ENCODE assay signal across 19 cellular contexts in genomic region chr17:32771396-32771795, GRCh38.
DNase-seq lines count a peak whose midpoint lies in the region; ATAC-seq and TF ChIP-seq lines count a peak whose summit lies in the region.
"Had no signal": no experiment of that assay in that cellular context is flagged by ENCODE, and none has a peak within 500 bp of the region (broad histone marks: within the 10 kb centered on the region; RNA-seq: fewer than 3 reads in every experiment).

No MANE protein-coding gene starts in this region.

- CTCF ChIA-PET in activated CD4-positive, alpha-beta T cell treated with anti-CD3 and anti-CD28 coated beads for 36 hours (lab: Charles Lee): interaction anchor here (1.0 to 3.1 kb wide), 5 partner anchors 9 to 309 kb away, joined by 3 to 11 read pairs (median 3); partner anchors contain the start of gene MYO1D

- POLR2A ChIA-PET in activated CD4-positive, alpha-beta T cell treated with anti-CD3 and anti-CD28 coated beads for 36 hours (lab: Charles Lee): interaction anchor here (0.6 kb wide), 1 partner anchor 550 kb away, joined by 3 read pairs; no protein-coding TSS in a partner anchor

- H3K4me1 Mint-ChIP-seq in activated CD4-positive, alpha-beta T cell treated with anti-CD3 and anti-CD28 coated beads for 36 hours: no peaks in the 10 kb centered on the region
- no peaks in the 10 kb centered on the region for H3K4me1 Mint-ChIP-seq in activated CD4-positive, alpha-beta T cell treated with anti-CD3 and anti-CD28 coated beads, Interleukin-2, amount 10 ng/mL, durations not matched to agents 24 days and 14 days

- peak; percentile 68 for ATAC-seq in activated CD4-positive, alpha-beta T cell treated with anti-CD3 and anti-CD28 coated beads for 36 hours
- ATAC-seq in GM21515 (IDR thresholded peaks at IDR 0.05; ENCODE audit: unreplicated experiment) (no peak), HG03342 (IDR thresholded peaks at IDR 0.05; ENCODE audit: unreplicated experiment) (no peak)
- ATAC-seq: upper lobe of right lung had no signal

- H3K4me3 Mint-ChIP-seq in activated CD4-positive, alpha-beta T cell treated with anti-CD3 and anti-CD28 coated beads for 36 hours: no peak overlapping the region
- no peak overlapping the region for H3K4me3 Mint-ChIP-seq in activated CD4-positive, alpha-beta T cell treated with anti-CD3 and anti-CD28 coated beads, Interleukin-2, amount 10 ng/mL, durations not matched to agents 24 days and 14 days
- H3K4me3 Mint-ChIP-seq: B cell had no signal

- peaks cover 4% of the 10 kb centered on the region for H3K36me3 Mint-ChIP-seq in activated CD4-positive, alpha-beta T cell treated with anti-CD3 and anti-CD28 coated beads for 36 hours (ENCODE audit: low read depth)
- H3K36me3 Mint-ChIP-seq in activated CD4-positive, alpha-beta T cell treated with anti-CD3 and anti-CD28 coated beads, Interleukin-2, amount 10 ng/mL, durations not matched to agents 24 days and 14 days (ENCODE audit: low read depth): no peaks in the 10 kb centered on the region

- no peaks in the 10 kb centered on the region for H3K9me3 Mint-ChIP-seq in activated CD4-positive, alpha-beta T cell treated with anti-CD3 and anti-CD28 coated beads for 36 hours (ENCODE audit: low read depth)
- no peaks in the 10 kb centered on the region for H3K9me3 Mint-ChIP-seq in activated CD4-positive, alpha-beta T cell treated with anti-CD3 and anti-CD28 coated beads, Interleukin-2, amount 10 ng/mL, durations not matched to agents 24 days and 14 days

- intact Hi-C loops in activated CD4-positive, alpha-beta T cell treated with anti-CD3 and anti-CD28 coated beads for 36 hours (cut with DNase I, micrococcal nuclease): no loop called here
- intact Hi-C loops in activated CD4-positive, alpha-beta T cell treated with anti-CD3 and anti-CD28 coated beads, Interleukin-2, amount 10 ng/mL, durations not matched to agents 24 days and 14 days (cut with micrococcal nuclease): no loop called here

- no peak for DNase-seq in activated CD4-positive, alpha-beta T cell treated with anti-CD3 and anti-CD28 coated beads for 36 hours
- no peak for DNase-seq in activated CD4-positive, alpha-beta T cell treated with anti-CD3 and anti-CD28 coated beads, Interleukin-2, amount 10 ng/mL, durations not matched to agents 24 days and 14 days
- peak; percentile 49 for DNase-seq in choroid plexus epithelial cell (ENCODE audit: low read depth)
- DNase-seq in iris pigment epithelial cell (ENCODE audit: low read depth): peak; percentile 21
- DNase-seq in SKM-1 treated with dmso at 0.1 percent for 144 hours (lab: John Stamatoyannopoulos, UW; ENCODE audit: unreplicated experiment): no peak
- no peak for DNase-seq in COR-L47 (lab: John Stamatoyannopoulos, UW)
- DNase-seq: 8988T; activated CD4-positive, alpha-beta T cell treated with anti-CD3 and anti-CD28 coated beads, Interleukin-2, amount 50 U/mL, for 1 hour; activated effector memory CD4-positive, alpha-beta T cell treated with anti-CD3 and anti-CD28 coated beads, Interleukin-2, amount 50 U/mL, for 16 hours; dorsolateral prefrontal cortex; esophagus squamous epithelium; glutamatergic neuron; NCI-H1436 treated with DMSO at 0.1 percent for 48 hours; NCI-H526; upper lobe of right lung had no signal

- no peaks in the 10 kb centered on the region for H3K27me3 Mint-ChIP-seq in activated CD4-positive, alpha-beta T cell treated with anti-CD3 and anti-CD28 coated beads for 36 hours
- H3K27me3 Mint-ChIP-seq in activated CD4-positive, alpha-beta T cell treated with anti-CD3 and anti-CD28 coated beads, Interleukin-2, amount 10 ng/mL, durations not matched to agents 24 days and 14 days: peaks cover 3% of the 10 kb centered on the region
- H3K27me3 Mint-ChIP-seq: B cell had no signal

- TF ChIP-seq CTCF in choroid plexus epithelial cell (conservative IDR thresholded peaks at IDR 0.05; ENCODE audit: low read depth, low read length): no peak

- H3K4me3 ChIP-seq in choroid plexus epithelial cell (ENCODE audit: low read depth, low read length): no peak overlapping the region
- H3K4me3 ChIP-seq: cardiac muscle cell, dorsolateral prefrontal cortex, esophagus squamous epithelium, upper lobe of right lung had no signal

- H3K27ac Mint-ChIP-seq in activated CD4-positive, alpha-beta T cell treated with anti-CD3 and anti-CD28 coated beads for 36 hours: no peak overlapping the region
- no peak overlapping the region for H3K27ac Mint-ChIP-seq in activated CD4-positive, alpha-beta T cell treated with anti-CD3 and anti-CD28 coated beads, Interleukin-2, amount 10 ng/mL, durations not matched to agents 24 days and 14 days
- H3K27ac Mint-ChIP-seq: B cell had no signal

Comparison
In these comparisons a context has a peak if more than half of its experiments do, and no peak if none do; other contexts are left out.
1. DNase-seq: peak in choroid plexus epithelial cell (single experiment) and iris pigment epithelial cell (single experiment); none in activated CD4-positive, alpha-beta T cell treated with anti-CD3 and anti-CD28 coated beads for 36 hours (single experiment), activated CD4-positive, alpha-beta T cell treated with anti-CD3 and anti-CD28 coated beads, Interleukin-2, amount 10 ng/mL, durations not matched to agents 24 days and 14 days (single experiment), SKM-1 treated with dmso at 0.1 percent for 144 hours (single experiment) and COR-L47 (single experiment).